ENCODE assay signal across 8 cellular contexts in the genomic region with DNA sequence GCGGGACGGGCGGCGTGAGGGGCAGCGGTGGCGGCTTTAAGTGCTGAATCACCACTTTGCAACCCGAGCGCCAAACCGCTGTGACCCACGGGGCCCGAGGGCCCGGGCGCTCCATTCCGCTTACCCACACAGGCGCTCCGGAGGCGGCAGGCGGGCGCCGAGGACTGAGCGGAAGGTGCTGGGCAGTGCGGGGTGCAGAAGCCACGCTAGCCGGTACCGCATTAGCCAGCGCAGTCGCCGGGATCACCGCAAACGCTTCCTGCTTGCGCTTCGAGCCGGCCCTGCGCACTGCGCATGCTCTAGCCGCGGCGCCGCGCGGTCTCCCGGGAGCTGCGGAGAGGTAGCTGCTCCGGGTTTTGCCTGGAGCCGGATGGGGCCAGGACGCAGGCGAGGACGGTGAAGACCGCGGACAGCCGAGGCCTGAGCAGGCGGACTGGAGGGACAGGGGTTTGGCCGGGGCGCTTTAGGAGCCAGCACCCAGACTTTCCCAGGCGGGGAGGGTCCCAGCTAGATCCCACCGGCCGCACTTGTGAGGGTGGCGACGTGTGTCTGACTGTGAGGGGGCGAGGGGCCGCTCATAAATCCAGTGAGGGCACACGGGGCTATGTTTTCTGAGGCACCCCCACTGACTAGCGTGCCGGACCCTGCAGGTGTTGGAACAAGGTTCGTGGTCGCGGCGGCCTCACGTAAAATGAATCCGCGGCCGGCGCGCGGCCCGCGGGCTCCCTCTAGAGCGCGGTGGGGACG. TPM values are rescaled to one million over a fixed set of nuclear protein-coding genes. Genes with fewer than 3 reads are reported as not detected.
DNase-seq lines count a peak whose midpoint lies in the region; ATAC-seq and FAIRE-seq lines count a peak whose summit lies in the region.

TSS of gene IDE (minus strand) at position 296 of the 747 bp plus-strand sequence. CDS start at position 222, 74 bp downstream.

- no peaks in the 10 kb centered on the region for H3K9me3 ChIP-seq in Karpas-422 (ENCODE audit: low read length)
- no peaks in the 10 kb centered on the region for H3K9me3 ChIP-seq in SJSA1 (replicated peaks)

- peak; percentile 95 for DNase-seq in ELF-1 (ENCODE audit: low read depth, low spot score)
- peak; percentile 88 for DNase-seq in Karpas-422
- peak; percentile 87 to 94 for DNase-seq in SJSA1 (ENCODE audit: low read depth in 1 of 2, low spot score in 2 of 2)
- DNase-seq in activated naive CD4-positive, alpha-beta T cell (lab: John Stamatoyannopoulos, UW) = peak; percentile 52 to 72 (median 58)
- DNase-seq in frontal cortex (ENCODE audit: low spot score in 2 of 2) = peak; percentile 85
- DNase-seq in non-pigmented ciliary epithelial cell (ENCODE audit: low read depth) = peak; percentile 41
- peak; percentile 81 for DNase-seq in superior temporal gyrus (ENCODE audit: extremely low spot score)

- no peaks in the 10 kb centered on the region for H3K9me2 ChIP-seq in Karpas-422 (replicated peaks; ENCODE audit: insufficient read depth, low read length)

- H3K27me3 ChIP-seq in Karpas-422 (ENCODE audit: low read length) (no peaks in the 10 kb centered on the region), SJSA1 (replicated peaks) (no peaks in the 10 kb centered on the region)

- FAIRE-seq in frontal cortex (lab: Jason Lieb, UNC) = no peak

- ATAC-seq in GM21737 (IDR thresholded peaks at IDR 0.05; ENCODE audit: unreplicated experiment) = peak; percentile 62

- peak within 1 kb of the TSS; percentile 65 for H3K27ac ChIP-seq in Karpas-422 (ENCODE audit: low read length)
- H3K27ac ChIP-seq in SJSA1 = peak within 1 kb of the TSS; percentile 86

- no peaks in the 10 kb centered on the region for H3K36me3 ChIP-seq in Karpas-422 (ENCODE audit: insufficient read depth, low read length)
- H3K36me3 ChIP-seq in SJSA1 = peaks cover 39% of the 10 kb centered on the region

- peaks cover 6% of the 10 kb centered on the region; the same call in 1 of the 2 replicates for H4K20me1 ChIP-seq in Karpas-422 (ENCODE audit: insufficient read depth, low read depth, low read length)

- H2AFZ ChIP-seq in Karpas-422 (ENCODE audit: low read length) = peak within 1 kb of the TSS; percentile 97

- peaks cover 36% of the 10 kb centered on the region for H3K4me1 ChIP-seq in Karpas-422 (ENCODE audit: low read length)
- peaks cover 28% of the 10 kb centered on the region for H3K4me1 ChIP-seq in SJSA1 (replicated peaks)

- peak within 1 kb of the TSS; percentile 94 for H3K9ac ChIP-seq in Karpas-422 (ENCODE audit: low read length)

- H3K4me3 ChIP-seq in Karpas-422 (ENCODE audit: low read length) = peak within 1 kb of the TSS; percentile 89
- peak within 1 kb of the TSS; percentile 84 for H3K4me3 ChIP-seq in SJSA1

- H3K4me2 ChIP-seq in Karpas-422 (ENCODE audit: low read depth, low read length, poor library complexity, severe bottlenecking) = peak within 1 kb of the TSS; percentile 89

- peaks cover 48% of the 10 kb centered on the region for H3K79me2 ChIP-seq in Karpas-422 (ENCODE audit: low read length)

RNA-seq across cellular contexts. Expression of gene IDE, which starts in this region (rescaled TPM):
- total RNA-seq in Karpas-422 (2014; rRNA removed; shearing (Covaris generic); ENCODE audit: low replicate concordance) = 11.1 and 56.2 TPM in 2 replicates
- 51.3 and 59.6 TPM in 2 replicates for total RNA-seq in SJSA1 (2014; rRNA removed; shearing (Covaris generic))
- 15.9 TPM for total RNA-seq in frontal cortex

Comparison
In these comparisons a context has a peak if more than half of its experiments do, and no peak if none do; other contexts are left out.
1. Peak in every context shown above with its lines: DNase-seq, ATAC-seq, H3K4me3 ChIP-seq and H3K27ac ChIP-seq.
2. DNase-seq: peak in every context shown above with its lines; median percentile 95 in ELF-1; 90 in SJSA1; 88 in Karpas-422; 85 in frontal cortex; 81 in superior temporal gyrus; 58 in activated naive CD4-positive, alpha-beta T cell; 41 in non-pigmented ciliary epithelial cell.